In genomic region chr2:223538920-223539440, GRCh38 we compare ENCODE assay signal across 1 cellular context.
TF ChIP-seq lines count a peak whose summit lies in the region.

No MANE protein-coding gene starts in this region.

TF ChIP-seq in HEK293, 187 proteins besides CTCF, POLR2A, EP300 and RAD21 (continued from another document):
- no peak for TF ChIP-seq ZBTB11 (tag by site-specific recombination; conservative IDR thresholded peaks at IDR 0.05; ENCODE audit: low read depth)
- TF ChIP-seq, protein P1, sequence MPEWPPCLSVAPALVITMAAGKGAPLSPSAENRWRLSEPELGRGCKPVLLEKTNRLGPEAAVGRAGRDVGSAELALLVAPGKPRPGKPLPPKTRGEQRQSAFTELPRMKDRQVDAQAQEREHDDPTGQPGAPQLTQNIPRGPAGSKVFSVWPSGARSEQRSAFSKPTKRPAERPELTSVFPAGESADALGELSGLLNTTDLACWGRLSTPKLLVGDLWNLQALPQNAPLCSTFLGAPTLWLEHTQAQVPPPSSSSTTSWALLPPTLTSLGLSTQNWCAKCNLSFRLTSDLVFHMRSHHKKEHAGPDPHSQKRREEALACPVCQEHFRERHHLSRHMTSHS (tag by site-specific recombination; IDR thresholded peaks at IDR 0.05), result peak; percentile 64; the same call in 1 of the 2 replicates
- no peak for TF ChIP-seq ZNF133 (tag by site-specific recombination; IDR thresholded peaks at IDR 0.05)
- no peak for TF ChIP-seq MZF1 (tag by site-specific recombination; IDR thresholded peaks at IDR 0.05; ENCODE audit: borderline replicate concordance)
- TF ChIP-seq TCF7L2 (IDR thresholded peaks at IDR 0.05; ENCODE audit: borderline replicate concordance, low read depth, low read length), result peak; percentile 99
- TF ChIP-seq GLIS1 (tag by site-specific recombination; IDR thresholded peaks at IDR 0.05), result peak; percentile 27; the same call in 1 of the 2 replicates
- TF ChIP-seq SP7 (tag by site-specific recombination; IDR thresholded peaks at IDR 0.05), result peak; percentile 84
- TF ChIP-seq ZBTB17 (tag by site-specific recombination; IDR thresholded peaks at IDR 0.05), result peak; percentile 35
- peak; percentile 95 for TF ChIP-seq TRIM28 (IDR thresholded peaks at IDR 0.05; ENCODE audit: borderline replicate concordance, low read length)
- 0 out of 2 replicates have a peak, but pooled peaks have one; percentile 30 for TF ChIP-seq GFI1B (tag by site-specific recombination; IDR thresholded peaks at IDR 0.05)
- peak; percentile 92 for TF ChIP-seq FEZF1 (tag by site-specific recombination; IDR thresholded peaks at IDR 0.05)
- TF ChIP-seq ZNF221 (tag by site-specific recombination; IDR thresholded peaks at IDR 0.05; ENCODE audit: borderline replicate concordance), result no peak
- no peak for TF ChIP-seq SP3 (tag by site-specific recombination; IDR thresholded peaks at IDR 0.05)
- 0 out of 2 replicates have a peak, but pooled peaks have one; percentile 16 for TF ChIP-seq ZNF629 (tag by site-specific recombination; IDR thresholded peaks at IDR 0.05)
- TF ChIP-seq KLF1 (tag by site-specific recombination; IDR thresholded peaks at IDR 0.05), result no peak
- TF ChIP-seq INSM2 (tag by site-specific recombination; IDR thresholded peaks at IDR 0.05), result no peak
- TF ChIP-seq, protein P2, sequence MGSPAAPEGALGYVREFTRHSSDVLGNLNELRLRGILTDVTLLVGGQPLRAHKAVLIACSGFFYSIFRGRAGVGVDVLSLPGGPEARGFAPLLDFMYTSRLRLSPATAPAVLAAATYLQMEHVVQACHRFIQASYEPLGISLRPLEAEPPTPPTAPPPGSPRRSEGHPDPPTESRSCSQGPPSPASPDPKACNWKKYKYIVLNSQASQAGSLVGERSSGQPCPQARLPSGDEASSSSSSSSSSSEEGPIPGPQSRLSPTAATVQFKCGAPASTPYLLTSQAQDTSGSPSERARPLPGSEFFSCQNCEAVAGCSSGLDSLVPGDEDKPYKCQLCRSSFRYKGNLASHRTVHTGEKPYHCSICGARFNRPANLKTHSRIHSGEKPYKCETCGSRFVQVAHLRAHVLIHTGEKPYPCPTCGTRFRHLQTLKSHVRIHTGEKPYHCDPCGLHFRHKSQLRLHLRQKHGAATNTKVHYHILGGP (tag by site-specific recombination; IDR thresholded peaks at IDR 0.05), result peak; percentile 51; the same call in 1 of the 2 replicates
